In the genomic region with DNA sequence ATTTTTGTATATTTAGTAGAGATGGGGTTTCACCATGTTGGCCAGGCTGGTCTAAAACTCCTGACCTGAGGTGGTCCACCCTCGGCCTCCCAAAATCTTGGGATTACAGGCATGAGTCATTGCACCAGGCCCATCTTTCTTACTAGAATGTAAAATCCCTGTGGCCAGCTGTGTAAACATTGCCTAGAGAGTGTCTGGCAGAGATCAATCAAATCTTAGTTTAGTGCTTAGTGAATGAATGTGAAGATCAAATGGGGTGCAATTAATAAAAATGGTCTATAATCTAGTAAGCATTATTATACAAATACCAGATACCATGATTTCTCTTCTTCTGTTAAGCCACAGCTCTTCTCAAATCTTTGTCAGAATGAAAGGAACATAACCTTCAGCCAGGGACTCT, we compare ENCODE assay signal across 15 cellular contexts.
A peak's percentile ranks its signal among the peaks of the same experiment; 100 is the strongest.
DNase-seq lines count a peak whose midpoint lies in the region; ATAC-seq and TF ChIP-seq lines count a peak whose summit lies in the region.
"Had no signal": no experiment of that assay in that cellular context is flagged by ENCODE, and none has a peak within 500 bp of the region (broad histone marks: within the 10 kb centered on the region; RNA-seq: fewer than 3 reads in every experiment).

No MANE protein-coding gene starts in this region.

- H3K4me3 ChIP-seq in astrocyte of the spinal cord (ENCODE audit: low read depth, low read length), result no peak overlapping the region

- no peak for ATAC-seq in GM18907 (IDR thresholded peaks at IDR 0.05; ENCODE audit: unreplicated experiment)
- ATAC-seq: HCT116 had no signal

- DNase-seq in COLO668 (lab: John Stamatoyannopoulos, UW; ENCODE audit: unreplicated experiment) (peak; percentile 11), DMS53 treated with DMSO at 0.1 percent for 48 hours (lab: John Stamatoyannopoulos, UW; ENCODE audit: unreplicated experiment) (peak; percentile 32), NCI-H69 (lab: John Stamatoyannopoulos, UW) (peak; percentile 87), astrocyte of the spinal cord (ENCODE audit: low read depth, low spot score) (peak; percentile 19), HCEC 1CT (no peak), NOMO-1 treated with DMSO at 0.1 percent for 48 hours (lab: John Stamatoyannopoulos, UW; ENCODE audit: unreplicated experiment) (no peak)
- DNase-seq: CD4-positive, alpha-beta T cell; Karpas-422; MV-4-11; NCI-H1694 treated with DMSO at 0.1 percent for 48 hours; NCI-H2171; NCI-H524; T-helper 9 cell had no signal

- TF ChIP-seq CTCF in astrocyte of the spinal cord (IDR thresholded peaks at IDR 0.05; ENCODE audit: low read depth, low read length), result no peak

- in situ Hi-C loops in astrocyte of the spinal cord (cut with HindIII; ENCODE audit: low sequenced_read_pairs), result no loop called here

Comparison
In these comparisons a context has a peak if more than half of its experiments do, and no peak if none do; other contexts are left out.
1. DNase-seq: peak in COLO668 (single experiment), DMS53 treated with DMSO at 0.1 percent for 48 hours (single experiment), NCI-H69 (single experiment) and astrocyte of the spinal cord (single experiment); none in HCEC 1CT (single experiment) and NOMO-1 treated with DMSO at 0.1 percent for 48 hours (single experiment).